Comparison of ENCODE assay signal across 20 cellular contexts in the genomic region with DNA sequence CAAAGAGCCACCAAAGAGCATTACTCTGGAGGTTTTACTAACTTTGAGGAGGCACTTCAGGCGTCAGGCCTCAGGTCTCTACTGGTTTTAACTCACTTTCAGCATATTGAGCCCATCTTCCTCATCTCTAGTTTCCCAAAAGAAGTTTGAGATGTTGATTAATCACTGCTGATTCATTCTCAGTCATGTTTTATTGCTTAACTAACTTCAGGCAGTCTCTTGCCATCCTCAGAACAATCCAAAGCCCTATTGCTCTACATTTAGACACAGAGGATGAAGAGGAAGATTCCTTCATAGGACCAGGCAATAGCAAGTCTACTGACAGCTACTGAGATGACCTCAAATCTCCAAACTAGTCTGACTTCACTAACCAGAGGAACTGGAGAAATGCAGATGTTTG. TPM values are rescaled to one million over a fixed set of nuclear protein-coding genes. Genes with fewer than 3 reads are reported as not detected.
A peak's percentile ranks its signal among the peaks of the same experiment; 100 is the strongest.
DNase-seq lines count a peak whose midpoint lies in the region; ATAC-seq and TF ChIP-seq lines count a peak whose summit lies in the region.
"Had no signal": no experiment of that assay in that cellular context is flagged by ENCODE, and none has a peak within 500 bp of the region (broad histone marks: within the 10 kb centered on the region; RNA-seq: fewer than 3 reads in every experiment).

No MANE protein-coding gene starts in this region.

- H3K27ac ChIP-seq in SK-N-SH (ENCODE audit: low read depth in 2 of 2, low read length in 1 of 2) (no peak overlapping the region), OCI-LY1 (ENCODE audit: low read depth, low read length, poor library complexity, severe bottlenecking) (peak overlapping the region; percentile 47), fibroblast of lung (ENCODE audit: insufficient read depth, low read length) (no peak overlapping the region), upper lobe of right lung (no peak overlapping the region)
- H3K27ac ChIP-seq: 22Rv1, esophagus squamous epithelium, neural progenitor cell, right lobe of liver had no signal

- H3K9ac ChIP-seq in SK-N-SH = no peak overlapping the region
- H3K9ac ChIP-seq in OCI-LY1 (ENCODE audit: low read length) = no peak overlapping the region
- no peak overlapping the region for H3K9ac ChIP-seq in fibroblast of lung (ENCODE audit: insufficient read depth, low read length)
- H3K9ac ChIP-seq: neural progenitor cell had no signal

- TF ChIP-seq CTCF in SK-N-SH (IDR thresholded peaks at IDR 0.05) (no peak), OCI-LY1 (IDR thresholded peaks at IDR 0.05; ENCODE audit: low read length) (no peak), fibroblast of lung (conservative IDR thresholded peaks at IDR 0.05 in 1 of 2, IDR thresholded peaks at IDR 0.05 in 1 of 2; ENCODE audit: low read depth in 1 of 2, low read length in 2 of 2) (no peak), upper lobe of right lung (IDR thresholded peaks at IDR 0.05) (no peak)

- 93% methylated on average over 1 of the region's 1 CpG for WGBS in SK-N-SH (ENCODE audit: low lambda C conversion rate)

- H4K20me1 ChIP-seq in SK-N-SH (ENCODE audit: insufficient read depth) = no peaks in the 10 kb centered on the region
- H4K20me1 ChIP-seq in OCI-LY1 (ENCODE audit: insufficient read depth, low read length) = no peaks in the 10 kb centered on the region
- no peaks in the 10 kb centered on the region for H4K20me1 ChIP-seq in fibroblast of lung (ENCODE audit: control insufficient read depth, extremely low read depth, insufficient read depth, low read length)

- CTCF ChIA-PET in SK-N-SH (lab: Yijun Ruan, JAX) = interaction anchor here (0.6 kb wide), 1 partner anchor 19 kb away, joined by 3 read pairs; no protein-coding TSS in a partner anchor

- POLR2A ChIA-PET in SK-N-SH (lab: Yijun Ruan, JAX) = no interaction called here

- H3K4me1 ChIP-seq in SK-N-SH (ENCODE audit: control insufficient read depth in 1 of 2, insufficient read depth in 2 of 2, low read depth in 1 of 2, low read length in 1 of 2) (no peaks in the 10 kb centered on the region), OCI-LY1 (ENCODE audit: insufficient read depth, low read length, severe bottlenecking) (peaks cover 94% of the 10 kb centered on the region), fibroblast of lung (ENCODE audit: control insufficient read depth, extremely low read depth, insufficient read depth, low read length) (peaks cover 6% of the 10 kb centered on the region), upper lobe of right lung (no peaks in the 10 kb centered on the region)
- H3K4me1 ChIP-seq: esophagus squamous epithelium, right lobe of liver had no signal

- ATAC-seq in SK-N-SH treated with all-trans-retinoic acid at 6 μM for 48 hours (no peak), upper lobe of right lung (peak; percentile 73)
- ATAC-seq: K562, right lobe of liver had no signal

- no peak for DNase-seq in SK-N-SH
- DNase-seq in fibroblast of lung (ENCODE audit: low read depth in 2 of 2) = peak; percentile 55 to 82
- no peak for DNase-seq in upper lobe of right lung
- DNase-seq in OCI-M2 (lab: John Stamatoyannopoulos, UW; ENCODE audit: unreplicated experiment) = no peak
- DNase-seq in NCI-H1092 treated with DMSO at 0.1 percent for 48 hours (lab: John Stamatoyannopoulos, UW) = no peak
- DNase-seq in NCI-H526 (lab: John Stamatoyannopoulos, UW) = no peak
- DNase-seq: activated CD4-positive, alpha-beta T cell treated with anti-CD3 and anti-CD28 coated beads for 48 hours; activated T-cell treated with anti-CD3 and anti-CD28 coated beads, Interleukin-2, amount 50 U/mL, for 1 hour; esophagus squamous epithelium; GF-D8; mesendoderm; NCI-H1930; right lobe of liver; SHP77; stimulated activated CD4-positive, alpha-beta T cell treated with anti-CD3 and anti-CD28 coated beads, Interleukin-4, amount 100 ng/mL, for 1 hour had no signal

- H3K79me2 ChIP-seq in SK-N-SH (ENCODE audit: insufficient read depth) (no peaks in the 10 kb centered on the region), OCI-LY1 (ENCODE audit: insufficient read depth, low read length) (no peaks in the 10 kb centered on the region), fibroblast of lung (ENCODE audit: control insufficient read depth, insufficient read depth, low read length) (no peaks in the 10 kb centered on the region)

- no peaks in the 10 kb centered on the region for H3K9me3 ChIP-seq in SK-N-SH
- no peaks in the 10 kb centered on the region for H3K9me3 ChIP-seq in OCI-LY1 (ENCODE audit: low read length)
- H3K9me3 ChIP-seq in fibroblast of lung (ENCODE audit: control insufficient read depth, insufficient read depth, low read depth, low read length) = no peaks in the 10 kb centered on the region
- no peaks in the 10 kb centered on the region for H3K9me3 ChIP-seq in upper lobe of right lung
- H3K9me3 ChIP-seq: esophagus squamous epithelium, right lobe of liver had no signal

- H3K9me2 ChIP-seq in SK-N-SH (no peaks in the 10 kb centered on the region), OCI-LY1 (ENCODE audit: low read depth, low read length) (no peaks in the 10 kb centered on the region)

- intact Hi-C loops in upper lobe of right lung (cut with DNase I) = no loop called here

- H3K4me2 ChIP-seq in SK-N-SH = no peak overlapping the region
- no peak overlapping the region for H3K4me2 ChIP-seq in OCI-LY1 (ENCODE audit: low read length)
- no peak overlapping the region for H3K4me2 ChIP-seq in fibroblast of lung (ENCODE audit: extremely low read depth, insufficient read depth, low read length)
- H3K4me2 ChIP-seq: neural progenitor cell had no signal

- H3K36me3 ChIP-seq in SK-N-SH (replicated peaks in 1 of 2; ENCODE audit: control insufficient read depth in 1 of 2, insufficient read depth in 2 of 2, low read length in 1 of 2) = no peaks in the 10 kb centered on the region
- no peaks in the 10 kb centered on the region for H3K36me3 ChIP-seq in OCI-LY1 (ENCODE audit: insufficient read depth, low read length)
- no peaks in the 10 kb centered on the region for H3K36me3 ChIP-seq in fibroblast of lung (ENCODE audit: control insufficient read depth, insufficient read depth, low read length)
- H3K36me3 ChIP-seq in upper lobe of right lung = no peaks in the 10 kb centered on the region
- H3K36me3 ChIP-seq: esophagus squamous epithelium, neural progenitor cell, right lobe of liver had no signal

- H3K4me3 ChIP-seq in SK-N-SH (ENCODE audit: low read depth in 2 of 2, low read length in 1 of 2) = no peak overlapping the region
- H3K4me3 ChIP-seq in OCI-LY1 (ENCODE audit: low read depth, low read length, poor library complexity, severe bottlenecking) = no peak overlapping the region
- no peak overlapping the region for H3K4me3 ChIP-seq in fibroblast of lung (replicated peaks in 1 of 4; ENCODE audit: control extremely low read depth in 1 of 4, insufficient read depth in 1 of 4, low read depth in 3 of 4, low read length in 4 of 4)
- no peak overlapping the region for H3K4me3 ChIP-seq in upper lobe of right lung
- H3K4me3 ChIP-seq: esophagus squamous epithelium, K562, neural progenitor cell, right lobe of liver had no signal

- H2AFZ ChIP-seq in SK-N-SH (ENCODE audit: low read depth) (no peak overlapping the region), OCI-LY1 (ENCODE audit: low read length) (no peak overlapping the region), fibroblast of lung (ENCODE audit: low read length) (no peak overlapping the region)
- H2AFZ ChIP-seq: neural progenitor cell had no signal

- TF ChIP-seq EP300 in SK-N-SH (IDR thresholded peaks at IDR 0.05; ENCODE audit: borderline replicate concordance in 1 of 2, low read depth in 1 of 2, low read length in 1 of 2) = no peak

- H3K27me3 ChIP-seq in SK-N-SH (ENCODE audit: insufficient read depth) (peaks cover 6% of the 10 kb centered on the region; the same call in 1 of the 2 replicates), OCI-LY1 (ENCODE audit: insufficient read depth, low read length) (no peaks in the 10 kb centered on the region), fibroblast of lung (ENCODE audit: control insufficient read depth, insufficient read depth, low read length) (no peaks in the 10 kb centered on the region), upper lobe of right lung (no peaks in the 10 kb centered on the region)
- H3K27me3 ChIP-seq: neural progenitor cell, right lobe of liver had no signal

- H3F3A ChIP-seq in SK-N-SH (replicated peaks; ENCODE audit: insufficient read depth) (peaks cover 9% of the 10 kb centered on the region), OCI-LY1 (ENCODE audit: insufficient read depth, low read length) (no peaks in the 10 kb centered on the region)

- no peak for TF ChIP-seq RAD21 in SK-N-SH (IDR thresholded peaks at IDR 0.05; ENCODE audit: low read length)

TF ChIP-seq in SK-N-SH, 30 proteins besides CTCF, POLR2A, EP300 and RAD21 (continues in another document):
- TF ChIP-seq, protein P1, sequence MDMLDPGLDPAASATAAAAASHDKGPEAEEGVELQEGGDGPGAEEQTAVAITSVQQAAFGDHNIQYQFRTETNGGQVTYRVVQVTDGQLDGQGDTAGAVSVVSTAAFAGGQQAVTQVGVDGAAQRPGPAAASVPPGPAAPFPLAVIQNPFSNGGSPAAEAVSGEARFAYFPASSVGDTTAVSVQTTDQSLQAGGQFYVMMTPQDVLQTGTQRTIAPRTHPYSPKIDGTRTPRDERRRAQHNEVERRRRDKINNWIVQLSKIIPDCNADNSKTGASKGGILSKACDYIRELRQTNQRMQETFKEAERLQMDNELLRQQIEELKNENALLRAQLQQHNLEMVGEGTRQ (IDR thresholded peaks at IDR 0.05; ENCODE audit: borderline replicate concordance, low read depth, low read length) = no peak
- no peak for TF ChIP-seq RFX5 (IDR thresholded peaks at IDR 0.05; ENCODE audit: low read length)

TF ChIP-seq in SK-N-SH treated with all-trans-retinoic acid at 6 μM for 48 hours, 23 proteins besides CTCF, POLR2A, EP300 and RAD21 (continues in another document):
- no peak for TF ChIP-seq PPARA (CRISPR knock-in tag; IDR thresholded peaks at IDR 0.05; ENCODE audit: borderline replicate concordance)

RNA-seq across cellular contexts. Expression of a gene that starts 39.1 kb away (rescaled TPM):
- 20.1 and 27.7 TPM in 2 replicates for polyA plus RNA-seq in SK-N-SH (2012; rRNA removed)
- polyA plus RNA-seq in SK-N-SH (2012; cell fraction: cytosol; rRNA removed) = 33.3 and 44.5 TPM in 2 replicates
- 11.5 and 16.6 TPM in 2 replicates for polyA plus RNA-seq in SK-N-SH (2012; cell fraction: nucleus; rRNA removed)
- total RNA-seq in fibroblast of lung = 28.0 and 40.3 TPM in 2 replicates
- polyA plus RNA-seq in fibroblast of lung = 33.7 and 52.5 TPM in 2 replicates
- polyA plus RNA-seq in fibroblast of lung (2012) = 20.9 and 33.7 TPM in 2 replicates
- 1.6 and 8.0 TPM in 2 replicates for polyA minus RNA-seq in fibroblast of lung (ENCODE audit: low replicate concordance)
- total RNA-seq in upper lobe of right lung = 24.3 TPM

Comparison
In these comparisons a context has a peak if more than half of its experiments do, and no peak if none do; other contexts are left out.
1. DNase-seq: peak in fibroblast of lung (2 of 2); none in SK-N-SH (single experiment), upper lobe of right lung (single experiment), OCI-M2 (single experiment), NCI-H1092 treated with DMSO at 0.1 percent for 48 hours (single experiment) and NCI-H526 (0 of 2).